ENCODE assay signal across 8 cellular contexts in the genomic region with DNA sequence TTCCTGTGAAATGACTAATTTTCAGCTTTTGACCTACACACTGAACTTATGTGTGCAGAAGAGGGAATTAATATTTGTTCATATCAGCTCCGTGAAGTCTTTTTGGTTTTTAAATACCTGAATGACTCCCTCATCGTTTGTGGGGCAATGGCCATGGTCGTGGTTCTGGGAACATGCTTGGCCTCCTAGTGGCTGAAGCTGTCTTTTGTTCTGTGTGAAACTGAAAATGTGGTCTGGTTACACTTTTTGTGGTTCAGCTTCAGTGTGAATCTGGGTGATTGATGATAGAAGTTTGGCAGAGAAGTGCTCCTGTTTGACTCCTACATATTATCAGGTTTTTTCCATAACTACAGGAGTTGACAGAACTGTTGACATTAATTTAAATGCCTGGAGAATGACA.
DNase-seq lines count a peak whose midpoint lies in the region; ATAC-seq and TF ChIP-seq lines count a peak whose summit lies in the region.

No MANE protein-coding gene starts in this region.

- H3F3A ChIP-seq in MM.1S (ENCODE audit: insufficient read depth, low read length), result no peaks in the 10 kb centered on the region

- no peak overlapping the region for H4K5ac ChIP-seq in H9 (ENCODE audit: insufficient read length, low read depth, low read length)

- intact Hi-C loops in lower leg skin (cut with DNase I; ENCODE audit: low total_unique reads), result no loop called here

- H3K23ac ChIP-seq in H9 (ENCODE audit: insufficient read length, low read depth, low read length), result no peak overlapping the region

- no CpG with 5 or more reads among the region's 3 CpGs for WGBS in H9 (ENCODE audit: extremely low coverage, insufficient read length, low lambda C conversion rate)
- WGBS in lower leg skin, 2 donors, result 47 to 52% methylated on average over 3 of the region's 3 CpGs

- H3K27me3 ChIP-seq in H9 (ENCODE audit: insufficient read depth, low read length) (no peaks in the 10 kb centered on the region), MM.1S (replicated peaks; ENCODE audit: insufficient read depth, low read length) (no peaks in the 10 kb centered on the region)

- TF ChIP-seq POLR2A in lower leg skin (IDR thresholded peaks at IDR 0.05), result no peak

- no peaks in the 10 kb centered on the region for H3K79me2 ChIP-seq in H9 (ENCODE audit: insufficient read depth, low read length)
- H3K79me2 ChIP-seq in MM.1S (ENCODE audit: low read length), result no peaks in the 10 kb centered on the region

- H2AFZ ChIP-seq in H9 (ENCODE audit: low read length) (no peak overlapping the region), MM.1S (ENCODE audit: low read length) (no peak overlapping the region)

- no peak overlapping the region for H2BK12ac ChIP-seq in H9 (ENCODE audit: insufficient read length, low read depth, low read length)

- no peak overlapping the region for H2BK120ac ChIP-seq in H9 (ENCODE audit: low read depth, low read length, poor library complexity, severe bottlenecking)

- H2BK15ac ChIP-seq in H9 (ENCODE audit: low read depth, low read length), result no peak overlapping the region

- H2BK5ac ChIP-seq in H9 (ENCODE audit: insufficient read length, low read length), result no peak overlapping the region

- no peaks in the 10 kb centered on the region for H3K9me3 Mint-ChIP-seq in H9

- no peaks in the 10 kb centered on the region; the same call in 1 of the 2 replicates for H3K4me1 ChIP-seq in H9 (ENCODE audit: insufficient read depth, low read length)
- H3K4me1 ChIP-seq in MM.1S (ENCODE audit: low read length), result no peaks in the 10 kb centered on the region; the same call in 1 of the 2 replicates

- no peak overlapping the region for H3K4ac ChIP-seq in H9 (ENCODE audit: low read depth, low read length)

- no peak overlapping the region for H3K18ac ChIP-seq in H9 (ENCODE audit: insufficient read length, low read depth, low read length)

- H3K23me2 ChIP-seq in H9 (ENCODE audit: insufficient read length, low read depth, low read length, poor library complexity, severe bottlenecking), result no peaks in the 10 kb centered on the region

- H3K9ac ChIP-seq in H9 (ENCODE audit: extremely low read depth, insufficient read length, low read length) (no peak overlapping the region), MM.1S (ENCODE audit: low read length) (no peak overlapping the region)

- no peaks in the 10 kb centered on the region for H3K79me1 ChIP-seq in H9 (ENCODE audit: insufficient read depth, low read depth, low read length, poor library complexity, severe bottlenecking)

- H2BK20ac ChIP-seq in H9 (ENCODE audit: low read depth, low read length, poor library complexity, severe bottlenecking), result no peak overlapping the region

- H3K4me3 Mint-ChIP-seq in H9, result no peak overlapping the region

- H4K8ac ChIP-seq in H9 (replicated peaks; ENCODE audit: insufficient read length, low read depth, low read length), result no peak overlapping the region

- H3K56ac ChIP-seq in H9 (ENCODE audit: insufficient read length, low read depth, low read length), result no peak overlapping the region

- no peak overlapping the region for H3T11ph ChIP-seq in H9 (ENCODE audit: low read length)

- H3K36me3 Mint-ChIP-seq in H9 (ENCODE audit: insufficient read depth in 1 of 3, low read depth in 3 of 3), result no peaks in the 10 kb centered on the region

- peak; percentile 96 for ATAC-seq in GM18502 (IDR thresholded peaks at IDR 0.05; ENCODE audit: poor library complexity, unreplicated experiment)

- peaks cover 0 to 5% of the 10 kb centered on the region in 2 experiments; a peak in 2 of 4 replicates for H3K4me1 Mint-ChIP-seq in H9

- no peak overlapping the region for H3K14ac ChIP-seq in H9 (ENCODE audit: insufficient read depth, low read length)

- H2AK5ac ChIP-seq in H9 (ENCODE audit: insufficient read length, low read length), result no peak overlapping the region

- H3K9me2 ChIP-seq in MM.1S (replicated peaks; ENCODE audit: insufficient read depth, low read length), result no peaks in the 10 kb centered on the region

- no peak for DNase-seq in H9
- DNase-seq in MM.1S, result peak; percentile 75
- DNase-seq in iPS-NIHi7 (ENCODE audit: extremely low spot score), result peak; percentile 58
- DNase-seq in NCI-H2171 treated with DMSO at 0.1 percent for 48 hours (lab: John Stamatoyannopoulos, UW), result no peak
- DNase-seq in activated CD4-positive, alpha-beta T cell treated with anti-CD3 and anti-CD28 coated beads for 1 hour, result no peak
- DNase-seq in NCI-H774 (lab: John Stamatoyannopoulos, UW), result no peak
- no peak for DNase-seq in lower leg skin (ENCODE audit: low spot score in 2 of 2)

- H3K27me3 Mint-ChIP-seq in H9 (ENCODE audit: low read depth), result no peaks in the 10 kb centered on the region

- no peak overlapping the region for H3K4me3 ChIP-seq in MM.1S (ENCODE audit: low read length)
- no peak overlapping the region for H3K4me3 ChIP-seq in lower leg skin (ENCODE audit: low read depth, poor library complexity, severe bottlenecking)

- H3K27ac Mint-ChIP-seq in H9, result no peak overlapping the region; a peak in 1 of 7 replicates

- no peaks in the 10 kb centered on the region for H3K36me3 ChIP-seq in MM.1S (replicated peaks; ENCODE audit: insufficient read depth, low read length)

- H4K20me1 ChIP-seq in H9 (ENCODE audit: control insufficient read depth, insufficient read depth, insufficient read length) (no peaks in the 10 kb centered on the region), MM.1S (ENCODE audit: insufficient read depth, low read length) (no peaks in the 10 kb centered on the region)

- peak; percentile 68 for TF ChIP-seq CTCF in H9 (conservative IDR thresholded peaks at IDR 0.05)
- peak; percentile 58 for TF ChIP-seq CTCF in MM.1S (IDR thresholded peaks at IDR 0.05; ENCODE audit: low read length)
- TF ChIP-seq CTCF in lower leg skin (IDR thresholded peaks at IDR 0.05), result no peak

- H3K9me3 ChIP-seq in H9 (ENCODE audit: control insufficient read depth, low read depth, low read length) (no peaks in the 10 kb centered on the region), MM.1S (replicated peaks; ENCODE audit: insufficient read depth, low read length) (no peaks in the 10 kb centered on the region)

- H3K27ac ChIP-seq in H9 (ENCODE audit: insufficient read length, low read depth, low read length) (no peak overlapping the region), MM.1S (ENCODE audit: low read length) (no peak overlapping the region)

- no peak overlapping the region for H4K91ac ChIP-seq in H9 (ENCODE audit: insufficient read length, low read depth, low read length)

- H3K4me2 ChIP-seq in H9 (ENCODE audit: insufficient read depth, insufficient read length, low read length) (no peak overlapping the region), MM.1S (ENCODE audit: low read depth, low read length) (no peak overlapping the region)

Comparison
In these comparisons a context has a peak if more than half of its experiments do, and no peak if none do; other contexts are left out.
1. DNase-seq: peak in MM.1S (single experiment) and iPS-NIHi7 (single experiment); none in H9 (single experiment), NCI-H2171 treated with DMSO at 0.1 percent for 48 hours (single experiment), activated CD4-positive, alpha-beta T cell treated with anti-CD3 and anti-CD28 coated beads for 1 hour (single experiment), NCI-H774 (single experiment) and lower leg skin (0 of 2).
2. CTCF ChIP-seq: peak in H9 (single experiment) and MM.1S (single experiment); none in lower leg skin (0 of 3).